ENCODE assay signal across 8 cellular contexts in genomic region chr20:59571591-59572314, GRCh38. TPM values are rescaled to one million over a fixed set of nuclear protein-coding genes. Genes with fewer than 3 reads are reported as not detected.
DNase-seq lines count a peak whose midpoint lies in the region; ATAC-seq, FAIRE-seq and TF ChIP-seq lines count a peak whose summit lies in the region.

No MANE protein-coding gene starts in this region.

- TF ChIP-seq CTCF in heart left ventricle (IDR thresholded peaks at IDR 0.05) (peak; percentile 88 to 98 (median 96)), pancreas (IDR thresholded peaks at IDR 0.05) (peak; percentile 95 to 97 (median 96)), thyroid gland (IDR thresholded peaks at IDR 0.05) (peak; percentile 54 to 96 (median 80))

- H3K27ac ChIP-seq in SJSA1 (no peak overlapping the region), heart left ventricle (peak overlapping the region in 8 of 12 donors; percentile 6 to 53 (median 40)), pancreas (no peak overlapping the region), thyroid gland (no peak overlapping the region)

- no peaks in the 10 kb centered on the region for H3K9me3 Mint-ChIP-seq in activated naive CD8-positive, alpha-beta T cell treated with anti-CD3 and anti-CD28 coated beads, Interleukin-2, amount 10 ng/mL, durations not matched to agents 7 days and 5 days

- H3K4me1 ChIP-seq in SJSA1 (replicated peaks): no peaks in the 10 kb centered on the region; the same call in 1 of the 2 replicates
- peaks cover 0 to 9% (median 0%) of the 10 kb centered on the region in 12 donors for H3K4me1 ChIP-seq in heart left ventricle
- no peaks in the 10 kb centered on the region for H3K4me1 ChIP-seq in pancreas
- H3K4me1 ChIP-seq in thyroid gland: peaks cover 3 to 4% of the 10 kb centered on the region in 2 donors

- POLR2A ChIA-PET in activated naive CD8-positive, alpha-beta T cell treated with anti-CD3 and anti-CD28 coated beads, Interleukin-2, amount 10 ng/mL, durations not matched to agents 7 days and 5 days (lab: Charles Lee): no interaction called here

- H3K27me3 ChIP-seq in SJSA1 (replicated peaks) (peaks cover 15% of the 10 kb centered on the region), heart left ventricle (peaks cover 0 to 57% (median 7%) of the 10 kb centered on the region in 9 donors), pancreas (peaks cover 0 to 6% (median 0%) of the 10 kb centered on the region in 4 donors), thyroid gland (peaks cover 4% of the 10 kb centered on the region)

- H3K4me3 Mint-ChIP-seq in activated naive CD8-positive, alpha-beta T cell treated with anti-CD3 and anti-CD28 coated beads, Interleukin-2, amount 10 ng/mL, durations not matched to agents 7 days and 5 days: peak overlapping the region; percentile 47

- no peak overlapping the region; the same call in 1 of the 2 replicates for H3K4me3 ChIP-seq in SJSA1
- H3K4me3 ChIP-seq in heart left ventricle: peak overlapping the region in 11 of 12 donors; percentile 10 to 55 (median 43)
- H3K4me3 ChIP-seq in pancreas: peak overlapping the region in 2 of 4 donors; percentile 20 to 40
- peak overlapping the region in 1 of 3 donors; percentile 23 for H3K4me3 ChIP-seq in thyroid gland (replicated peaks in 1 of 3)

- FAIRE-seq in pancreas (lab: Jason Lieb, UNC): no peak

- peaks cover 23% of the 10 kb centered on the region for H3K27me3 Mint-ChIP-seq in activated naive CD8-positive, alpha-beta T cell treated with anti-CD3 and anti-CD28 coated beads, Interleukin-2, amount 10 ng/mL, durations not matched to agents 7 days and 5 days

- no peaks in the 10 kb centered on the region for H3K4me1 Mint-ChIP-seq in activated naive CD8-positive, alpha-beta T cell treated with anti-CD3 and anti-CD28 coated beads, Interleukin-2, amount 10 ng/mL, durations not matched to agents 7 days and 5 days

- no peaks in the 10 kb centered on the region for H3K36me3 Mint-ChIP-seq in activated naive CD8-positive, alpha-beta T cell treated with anti-CD3 and anti-CD28 coated beads, Interleukin-2, amount 10 ng/mL, durations not matched to agents 7 days and 5 days

- H3K36me3 ChIP-seq in SJSA1 (no peaks in the 10 kb centered on the region), heart left ventricle (no peaks in the 10 kb centered on the region), pancreas (no peaks in the 10 kb centered on the region), thyroid gland (no peaks in the 10 kb centered on the region)

- no peak overlapping the region for H3K27ac Mint-ChIP-seq in activated naive CD8-positive, alpha-beta T cell treated with anti-CD3 and anti-CD28 coated beads, Interleukin-2, amount 10 ng/mL, durations not matched to agents 7 days and 5 days

- TF ChIP-seq POLR2A in heart left ventricle (IDR thresholded peaks at IDR 0.05) (no peak), thyroid gland (IDR thresholded peaks at IDR 0.05) (no peak)

- ATAC-seq in Right ventricle myocardium inferior (peak; percentile 78), heart left ventricle (peak; percentile 44 to 77 (median 64)), pancreas (peak; percentile 68 to 95 (median 90))
- ATAC-seq in activated naive CD8-positive, alpha-beta T cell treated with anti-CD3 and anti-CD28 coated beads, Interleukin-2, amount 10 ng/mL, durations not matched to agents 7 days and 5 days (ENCODE audit: low read depth): peak; percentile 72

- no peaks in the 10 kb centered on the region for H3K9me3 ChIP-seq in SJSA1 (replicated peaks)
- H3K9me3 ChIP-seq in heart left ventricle: no peaks in the 10 kb centered on the region
- H3K9me3 ChIP-seq in pancreas: no peaks in the 10 kb centered on the region
- H3K9me3 ChIP-seq in thyroid gland: no peaks in the 10 kb centered on the region

- intact Hi-C loops in Right ventricle myocardium inferior (cut with DNase I) (loop anchor here (2.0 kb wide), 1 partner anchor 179 kb away; no protein-coding TSS in a partner anchor), cardiac septum (cut with DNase I) (loop anchor here (2.0 kb wide), 1 partner anchor 179 kb away; no protein-coding TSS in a partner anchor), heart left ventricle (cut with DNase I) (loop anchor here in 5 of 10 donors (2.0 kb wide), 1 partner anchor 179 kb away; no protein-coding TSS in a partner anchor), pancreas (cut with DNase I) (no loop called here), thyroid gland (cut with DNase I) (no loop called here)

- WGBS in heart left ventricle, 4 donors: 13 to 20% (median 14%) methylated on average over 22 to 28 of the region's 28 CpGs
- 15 to 16% methylated on average over 27 to 28 of the region's 28 CpGs for WGBS in pancreas, 2 donors
- 6 to 14% methylated on average over 16 to 19 of the region's 28 CpGs for WGBS in thyroid gland, 2 donors

- DNase-seq in Right ventricle myocardium inferior (ENCODE audit: missing footprints) (no peak), cardiac septum (ENCODE audit: low spot score) (no peak), HS-5 (ENCODE audit: low read depth) (peak; percentile 29), SJSA1 (ENCODE audit: low read depth in 1 of 2, low spot score in 2 of 2) (peak; percentile 41 to 61), heart left ventricle (peak; percentile 47 to 77 (median 71)), pancreas (peak in 5 of 6 donors; percentile 24 to 83 (median 62)), thyroid gland (peak; percentile 47 to 51)
- DNase-seq in activated naive CD8-positive, alpha-beta T cell treated with anti-CD3 and anti-CD28 coated beads, Interleukin-2, amount 10 ng/mL, durations not matched to agents 7 days and 5 days: peak; percentile 66

RNA-seq across cellular contexts. Expression of gene PHACTR3, which starts 32.6 kb away (rescaled TPM):
- total RNA-seq in Right ventricle myocardium inferior (9.9 TPM), cardiac septum (0.54 TPM), heart left ventricle (10 to 100 TPM in 1 of 9 donors, 1 to 10 TPM in 6, under 1 TPM in 2; 0.59 to 14.6 (median 4.3) TPM), pancreas (under 1 TPM in 3 of 6 donors, not detected in 3; 0.14 to 0.35 (median 0.25) TPM), thyroid gland (1 to 10 TPM in 1 of 4 donors, not detected in 3; 2.4 TPM)
- total RNA-seq in SJSA1 (2014; rRNA removed; shearing (Covaris generic)): not detected in 2 replicates
- not detected for total RNA-seq in activated naive CD8-positive, alpha-beta T cell treated with anti-CD3 and anti-CD28 coated beads, Interleukin-2, amount 10 ng/mL, durations not matched to agents 7 days and 5 days
- polyA plus RNA-seq in heart left ventricle (1 to 10 TPM in 1 of 2 donors, under 1 TPM in 1; 0.19 to 3.5 TPM), pancreas (1 to 10 TPM; 1.2 to 1.5 TPM)

Comparison
In these comparisons a context has a peak if more than half of its experiments do, and no peak if none do; other contexts are left out.
1. DNase-seq: peak in HS-5 (single experiment), SJSA1 (2 of 2), activated naive CD8-positive, alpha-beta T cell treated with anti-CD3 and anti-CD28 coated beads, Interleukin-2, amount 10 ng/mL, durations not matched to agents 7 days and 5 days (single experiment), heart left ventricle (5 of 5), pancreas (5 of 6) and thyroid gland (2 of 2); none in Right ventricle myocardium inferior (single experiment) and cardiac septum (single experiment).
2. H3K27ac ChIP-seq: peak in heart left ventricle (8 of 12); none in SJSA1 (single experiment), pancreas (0 of 4) and thyroid gland (0 of 3).
3. intact Hi-C loops: an anchor here in Right ventricle myocardium inferior (2.0 kb wide) and cardiac septum (2.0 kb wide); none called in pancreas and thyroid gland.
4. Peak in every context shown above with its lines, with median percentiles within 50 percentile points of each other: ATAC-seq and CTCF ChIP-seq.